ENCODE assay signal across 8 cellular contexts in genomic region chr5:90410178-90410762, GRCh38. TPM values are rescaled to one million over a fixed set of nuclear protein-coding genes. Genes with fewer than 3 reads are reported as not detected.
DNase-seq lines count a peak whose midpoint lies in the region; ATAC-seq and TF ChIP-seq lines count a peak whose summit lies in the region.

No MANE protein-coding gene starts in this region.

- H3K4me1 Mint-ChIP-seq in neural crest cell, result peaks cover 14% of the 10 kb centered on the region

- H3K4me3 ChIP-seq in Karpas-422 (ENCODE audit: low read length), result peak overlapping the region; percentile 72

- no peak overlapping the region for H3K4me3 Mint-ChIP-seq in neural crest cell

- peak overlapping the region; percentile 82 for H2AFZ ChIP-seq in Karpas-422 (ENCODE audit: low read length)

- peak overlapping the region; percentile 97 for H3K4me2 ChIP-seq in Karpas-422 (ENCODE audit: low read depth, low read length, poor library complexity, severe bottlenecking)

- H3K79me2 ChIP-seq in Karpas-422 (ENCODE audit: low read length), result peaks cover 43% of the 10 kb centered on the region

- H3K9ac ChIP-seq in Karpas-422 (ENCODE audit: low read length), result peak overlapping the region; percentile 92

- ATAC-seq in HG03139 (IDR thresholded peaks at IDR 0.05; ENCODE audit: unreplicated experiment) (no peak), HG03280 (IDR thresholded peaks at IDR 0.05; ENCODE audit: unreplicated experiment) (no peak), GM18907 (IDR thresholded peaks at IDR 0.05; ENCODE audit: unreplicated experiment) (no peak)

- H3K36me3 ChIP-seq in Karpas-422 (ENCODE audit: insufficient read depth, low read length), result peaks cover 19% of the 10 kb centered on the region; the same call in 1 of the 2 replicates

- peaks cover 37% of the 10 kb centered on the region for H3K4me1 ChIP-seq in Karpas-422 (ENCODE audit: low read length)

- H3K27ac Mint-ChIP-seq in neural crest cell (ENCODE audit: unreplicated experiment), result no peak overlapping the region

- peak; percentile 8; the same call in 1 of the 2 replicates for TF ChIP-seq CTCF in C4-2B (conservative IDR thresholded peaks at IDR 0.05)
- TF ChIP-seq CTCF in neural crest cell (conservative IDR thresholded peaks at IDR 0.05), result peak; percentile 23

- H4K20me1 ChIP-seq in Karpas-422 (ENCODE audit: insufficient read depth, low read depth, low read length), result no peaks in the 10 kb centered on the region

- H3K9me2 ChIP-seq in Karpas-422 (replicated peaks; ENCODE audit: insufficient read depth, low read length), result no peaks in the 10 kb centered on the region

- H3K27me3 Mint-ChIP-seq in neural crest cell (ENCODE audit: low read depth), result no peaks in the 10 kb centered on the region

- H3K9me3 ChIP-seq in Karpas-422 (ENCODE audit: low read length), result no peaks in the 10 kb centered on the region

- peak; percentile 67 for DNase-seq in Karpas-422
- DNase-seq in dermis blood vessel endothelial cell, result peak; percentile 32
- no peak for DNase-seq in neural crest cell (ENCODE audit: low read depth, low spot score)
- no peak for DNase-seq in NCI-H446 (lab: John Stamatoyannopoulos, UW)

- no peaks in the 10 kb centered on the region for H3K27me3 ChIP-seq in Karpas-422 (ENCODE audit: low read length)

- H3K36me3 Mint-ChIP-seq in neural crest cell (ENCODE audit: low read depth), result no peaks in the 10 kb centered on the region

- peak overlapping the region; percentile 95 for H3K27ac ChIP-seq in C4-2B
- H3K27ac ChIP-seq in Karpas-422 (ENCODE audit: low read length), result peak overlapping the region; percentile 58

- H3K9me3 Mint-ChIP-seq in neural crest cell, result peaks cover 3% of the 10 kb centered on the region

RNA-seq across cellular contexts. Expression of gene CETN3, which starts 0.7 kb away (rescaled TPM):
- total RNA-seq in Karpas-422 (2014; rRNA removed; shearing (Covaris generic); ENCODE audit: low replicate concordance), result 54.7 and 55.4 TPM in 2 replicates
- 10.6 and 15.3 TPM in 2 replicates for total RNA-seq in dermis blood vessel endothelial cell
- total RNA-seq in neural crest cell, result 32.9 and 44.0 TPM in 2 replicates

Comparison
In these comparisons a context has a peak if more than half of its experiments do, and no peak if none do; other contexts are left out.
1. DNase-seq: peak in Karpas-422 (single experiment) and dermis blood vessel endothelial cell (single experiment); none in neural crest cell (single experiment) and NCI-H446 (0 of 2).